In genomic region chr14:93536945-93537344, GRCh38 we compare ENCODE assay signal across 11 cellular contexts.
DNase-seq lines count a peak whose midpoint lies in the region; TF ChIP-seq lines count a peak whose summit lies in the region.
"Had no signal": no experiment of that assay in that cellular context is flagged by ENCODE, and none has a peak within 500 bp of the region (broad histone marks: within the 10 kb centered on the region; RNA-seq: fewer than 3 reads in every experiment).

No MANE protein-coding gene starts in this region.

- H3K9me3 ChIP-seq in esophagus squamous epithelium: no peaks in the 10 kb centered on the region

- TF ChIP-seq POLR2A in esophagus squamous epithelium (IDR thresholded peaks at IDR 0.05): no peak

- H3K4me1 ChIP-seq in esophagus squamous epithelium: no peaks in the 10 kb centered on the region

- H3K9me3 Mint-ChIP-seq in HFFc6: no peaks in the 10 kb centered on the region; the same call in 1 of the 2 replicates
- H3K9me3 Mint-ChIP-seq: mesothelial cell of epicardium had no signal

- H3K27me3 ChIP-seq in GM06990 (replicated peaks; ENCODE audit: control insufficient read depth, insufficient read depth, low read length) (no peaks in the 10 kb centered on the region), esophagus squamous epithelium (no peaks in the 10 kb centered on the region)

- no peaks in the 10 kb centered on the region for H3K4me1 Mint-ChIP-seq in HFFc6 (ENCODE audit: low read depth)

- TF ChIP-seq CTCF in GM06990 (IDR thresholded peaks at IDR 0.05; ENCODE audit: insufficient read depth, low read length, poor library complexity, severe bottlenecking): peak; percentile 41
- 0 out of 2 replicates have a peak, but pooled peaks have one; percentile 16 for TF ChIP-seq CTCF in HFFc6 (IDR thresholded peaks at IDR 0.05)
- no peak for TF ChIP-seq CTCF in esophagus squamous epithelium (IDR thresholded peaks at IDR 0.05)

- intact Hi-C loops in esophagus squamous epithelium (cut with DNase I): no loop called here

- H3K36me3 ChIP-seq in GM06990 (ENCODE audit: control insufficient read depth, insufficient read depth, low read length) (no peaks in the 10 kb centered on the region), esophagus squamous epithelium (no peaks in the 10 kb centered on the region)

- no peak overlapping the region for H3K27ac Mint-ChIP-seq in HFFc6
- H3K27ac Mint-ChIP-seq: mesothelial cell of epicardium had no signal

- 74 to 76% methylated on average over 8 of the region's 8 CpGs for WGBS in esophagus squamous epithelium, 2 donors

- DNase-seq in GM06990 (ENCODE audit: extremely low read depth, insufficient read length) (no peak), HFFc6 (no peak), SW480 (ENCODE audit: low spot score) (peak; percentile 7), kidney glomerular epithelial cell (lab: John Stamatoyannopoulos, UW) (peak; percentile 1), NCI-H1092 treated with DMSO at 0.1 percent for 48 hours (lab: John Stamatoyannopoulos, UW) (no peak), esophagus squamous epithelium (lab: John Stamatoyannopoulos, UW) (no peak)
- no peak for DNase-seq in stimulated activated naive CD4-positive, alpha-beta T cell (lab: John Stamatoyannopoulos, UW)
- DNase-seq: aorta, GF-D8 had no signal

- H3K4me3 ChIP-seq in GM06990 (replicated peaks; ENCODE audit: low read depth, low read length) (no peak overlapping the region), esophagus squamous epithelium (no peak overlapping the region)

- no peaks in the 10 kb centered on the region; the same call in 1 of the 2 replicates for H3K27me3 Mint-ChIP-seq in HFFc6 (ENCODE audit: insufficient read depth)

- H3K36me3 Mint-ChIP-seq in HFFc6 (ENCODE audit: low read depth): no peaks in the 10 kb centered on the region
- H3K36me3 Mint-ChIP-seq: mesothelial cell of epicardium had no signal

- H3K27ac ChIP-seq in esophagus squamous epithelium: no peak overlapping the region
- H3K27ac ChIP-seq: epithelial cell of prostate had no signal

- no peak overlapping the region for H3K4me3 Mint-ChIP-seq in HFFc6
- H3K4me3 Mint-ChIP-seq: mesothelial cell of epicardium had no signal

Comparison
In these comparisons a context has a peak if more than half of its experiments do, and no peak if none do; other contexts are left out.
1. DNase-seq: peak in SW480 (single experiment) and kidney glomerular epithelial cell (single experiment); none in GM06990 (single experiment), HFFc6 (single experiment), stimulated activated naive CD4-positive, alpha-beta T cell (0 of 6), NCI-H1092 treated with DMSO at 0.1 percent for 48 hours (single experiment) and esophagus squamous epithelium (single experiment).
2. CTCF ChIP-seq: peak in GM06990 (single experiment) and HFFc6 (single experiment); none in esophagus squamous epithelium (0 of 6).